ENCODE assay signal across 17 cellular contexts in genomic region chr5:125487231-125487630, GRCh38.
DNase-seq lines count a peak whose midpoint lies in the region; ATAC-seq and TF ChIP-seq lines count a peak whose summit lies in the region.
"Had no signal": no experiment of that assay in that cellular context is flagged by ENCODE, and none has a peak within 500 bp of the region (broad histone marks: within the 10 kb centered on the region; RNA-seq: fewer than 3 reads in every experiment).

No MANE protein-coding gene starts in this region.

- no peaks in the 10 kb centered on the region for H3K9me3 ChIP-seq in mesodermal cell (ENCODE audit: control insufficient read depth, low read length)
- H3K9me3 ChIP-seq: left lung, transverse colon had no signal

- WGBS in mesodermal cell (ENCODE audit: insufficient coverage in 2 of 2), 2 experiments = 92 to 100% methylated on average over 1 to 2 of the region's 3 CpGs

- peak; percentile 12 for DNase-seq in NCI-H748 (lab: John Stamatoyannopoulos, UW; ENCODE audit: unreplicated experiment)
- no peak for DNase-seq in NCI-H748 treated with DMSO at 0.1 percent for 48 hours (lab: John Stamatoyannopoulos, UW)
- no peak for DNase-seq in dorsolateral prefrontal cortex
- no peak for DNase-seq in posterior cingulate gyrus
- DNase-seq: 8988T; cortex of kidney; DMS79; left lung; NCI-H1436 treated with DMSO at 0.1 percent for 48 hours; OCI-M1; stimulated activated CD4-positive, alpha-beta T cell treated with anti-CD3 and anti-CD28 coated beads, Interleukin-4, amount 100 ng/mL, for 24 hours; transverse colon had no signal

- no peaks in the 10 kb centered on the region for H3K27me3 ChIP-seq in dorsolateral prefrontal cortex
- H3K27me3 ChIP-seq: left lung, transverse colon had no signal

- peak overlapping the region; percentile 60 to 99 (median 96) for H3K27ac ChIP-seq in dorsolateral prefrontal cortex
- H3K27ac ChIP-seq in mesodermal cell (ENCODE audit: low read depth, low read length, severe bottlenecking) = peak overlapping the region; percentile 93
- peak overlapping the region; percentile 98 for H3K27ac ChIP-seq in temporal lobe (ENCODE audit: low read depth, low read length)
- H3K27ac ChIP-seq: left lung, VCaP had no signal

- H3K4me1 ChIP-seq in mesodermal cell (ENCODE audit: control insufficient read depth, insufficient read depth, low read length, poor library complexity, severe bottlenecking) = peaks cover 23% of the 10 kb centered on the region

- H3K36me3 ChIP-seq in mesodermal cell (ENCODE audit: control insufficient read depth, insufficient read depth, low read length) = no peaks in the 10 kb centered on the region
- H3K36me3 ChIP-seq: left lung, transverse colon had no signal

- TF ChIP-seq CTCF in dorsolateral prefrontal cortex (IDR thresholded peaks at IDR 0.05 in 54 of 56, conservative IDR thresholded peaks at IDR 0.05 in 2 of 56; ENCODE audit: low read depth in 1 of 56, partially characterized antibody in 56 of 56) = no peak

- H3K4me3 ChIP-seq in dorsolateral prefrontal cortex (no peak overlapping the region), mesodermal cell (ENCODE audit: extremely low read depth, insufficient read depth, low read length, poor library complexity, severe bottlenecking) (no peak overlapping the region)
- H3K4me3 ChIP-seq: left lung, transverse colon had no signal

- intact Hi-C loops in dorsolateral prefrontal cortex (cut with DNase I) (loop anchor here (5.0 to 10.0 kb wide), 3 partner anchors 75 to 740 kb away; partner anchors contain the start of gene ZNF608 (in 1 of the 2)), posterior cingulate gyrus (cut with DNase I) (loop anchor here (5.0 kb wide), 1 partner anchor 75 kb away; no protein-coding TSS in a partner anchor)

- ATAC-seq in HG02973 (IDR thresholded peaks at IDR 0.05; ENCODE audit: unreplicated experiment) = no peak
- no peak for ATAC-seq in GM18907 (IDR thresholded peaks at IDR 0.05; ENCODE audit: unreplicated experiment)
- ATAC-seq: left lung had no signal
